ENCODE assay signal across 4 cellular contexts in genomic region chr3:196839351-196839750, GRCh38.
TF ChIP-seq lines count a peak whose summit lies in the region.
"Not testable (repeated sequence)": the region's sequence is repeated elsewhere in the genome, so short reads cannot be mapped to it uniquely, and the experiment has no call there.

No MANE protein-coding gene starts in this region.

TF ChIP-seq in WTC11, 78 proteins besides CTCF, POLR2A, EP300 and RAD21:
- peak; percentile 76 for TF ChIP-seq GABPB1 (CRISPR knock-in tag; IDR thresholded peaks at IDR 0.05)
TF ChIP-seq in WTC11: peak in this region for 1; not testable (repeated sequence) for 77.

TF ChIP-seq in K562, 482 proteins besides CTCF, POLR2A, EP300 and RAD21:
- TF ChIP-seq CEBPB (tag; IDR thresholded peaks at IDR 0.05) = peak; percentile 42; the same call in 1 of the 2 replicates

TF ChIP-seq in HepG2, 621 proteins besides CTCF, POLR2A, EP300 and RAD21 (continues in another document):
- TF ChIP-seq ZMYM2 (CRISPR knock-in tag; IDR thresholded peaks at IDR 0.05) = peak; percentile 96
- TF ChIP-seq RCOR2 (CRISPR knock-in tag; IDR thresholded peaks at IDR 0.05) = peak; percentile 54; the same call in 1 of the 2 replicates
- TF ChIP-seq NCOA2 (CRISPR knock-in tag; IDR thresholded peaks at IDR 0.05) = peak; percentile 48; the same call in 1 of the 2 replicates
- peak; percentile 20; the same call in 1 of the 2 replicates for TF ChIP-seq ZNF350 (CRISPR knock-in tag; IDR thresholded peaks at IDR 0.05; ENCODE audit: borderline replicate concordance, low read depth)
- TF ChIP-seq HOXA3 (CRISPR knock-in tag; IDR thresholded peaks at IDR 0.05) = peak; percentile 50; the same call in 1 of the 2 replicates
- TF ChIP-seq NR2F6 (IDR thresholded peaks at IDR 0.05) = peak; percentile 82
- TF ChIP-seq NR2F6 (CRISPR knock-in tag; IDR thresholded peaks at IDR 0.05) = peak; percentile 89
- TF ChIP-seq CEBPG (CRISPR knock-in tag; IDR thresholded peaks at IDR 0.05) = peak; percentile 90
- TF ChIP-seq HNF4A (CRISPR knock-in tag; IDR thresholded peaks at IDR 0.05) = peak; percentile 78
- peak; percentile 72 for TF ChIP-seq GATAD2A (CRISPR knock-in tag; IDR thresholded peaks at IDR 0.05)
- TF ChIP-seq NR2F2 (IDR thresholded peaks at IDR 0.05; ENCODE audit: borderline replicate concordance, low read depth) = peak; percentile 71; the same call in 1 of the 2 replicates
- TF ChIP-seq ZNF574 (CRISPR knock-in tag; IDR thresholded peaks at IDR 0.05) = peak; percentile 30
- 0 out of 2 replicates have a peak, but pooled peaks have one; percentile 60 for TF ChIP-seq ZNF644 (CRISPR knock-in tag; IDR thresholded peaks at IDR 0.05; ENCODE audit: low read depth)
- peak; percentile 97 for TF ChIP-seq RXRA (CRISPR knock-in tag; IDR thresholded peaks at IDR 0.05)
- 0 out of 2 replicates have a peak, but pooled peaks have one; percentile 30 for TF ChIP-seq FOXA3 (CRISPR knock-in tag; IDR thresholded peaks at IDR 0.05)
- 0 out of 2 replicates have a peak, but pooled peaks have one; percentile 22 for TF ChIP-seq ZBTB33 (CRISPR knock-in tag; IDR thresholded peaks at IDR 0.05)
- TF ChIP-seq STAG1 (CRISPR knock-in tag; IDR thresholded peaks at IDR 0.05) = peak; percentile 36
- 0 out of 2 replicates have a peak, but pooled peaks have one; percentile 8 for TF ChIP-seq MNT (IDR thresholded peaks at IDR 0.05)
- TF ChIP-seq TBL1XR1 (IDR thresholded peaks at IDR 0.05; ENCODE audit: borderline replicate concordance, low read length, partially characterized antibody) = peak; percentile 59
- 0 out of 2 replicates have a peak, but pooled peaks have one; percentile 25 for TF ChIP-seq ISL2 (CRISPR knock-in tag; IDR thresholded peaks at IDR 0.05)
- TF ChIP-seq SALL1 (CRISPR knock-in tag; IDR thresholded peaks at IDR 0.05) = peak; percentile 68
- peak; percentile 17; the same call in 1 of the 2 replicates for TF ChIP-seq HNF4G (IDR thresholded peaks at IDR 0.05; ENCODE audit: borderline replicate concordance, low read depth, low read length)
- not testable (repeated sequence) for TF ChIP-seq HNF4G (CRISPR knock-in tag; IDR thresholded peaks at IDR 0.05; ENCODE audit: borderline replicate concordance, low read depth)
- TF ChIP-seq HMG20A (CRISPR knock-in tag; IDR thresholded peaks at IDR 0.05; ENCODE audit: borderline replicate concordance) = peak; percentile 55; the same call in 1 of the 2 replicates
- TF ChIP-seq ATF4 (CRISPR knock-in tag; IDR thresholded peaks at IDR 0.05) = peak in 1 of 2 experiments; percentile 41; a peak in 1 of 4 replicates
- TF ChIP-seq RARA (CRISPR knock-in tag; IDR thresholded peaks at IDR 0.05) = peak; percentile 99
- peak; percentile 66; the same call in 1 of the 2 replicates for TF ChIP-seq ZMYM3 (CRISPR knock-in tag; IDR thresholded peaks at IDR 0.05)

TF ChIP-seq in liver, 16 proteins besides CTCF, POLR2A, EP300 and RAD21:
- TF ChIP-seq SP1 (IDR thresholded peaks at IDR 0.05) = peak; percentile 30
- TF ChIP-seq RXRA (IDR thresholded peaks at IDR 0.05) = peak; percentile 75 to 82
- peak; percentile 33 for TF ChIP-seq MAX (IDR thresholded peaks at IDR 0.05)
- TF ChIP-seq GABPA (IDR thresholded peaks at IDR 0.05 in 1 of 2, conservative IDR thresholded peaks at IDR 0.05 in 1 of 2) = peak in 1 of 2 donors; percentile 43
- TF ChIP-seq ATF3 (IDR thresholded peaks at IDR 0.05) = peak; percentile 40
- peak; percentile 39 for TF ChIP-seq ZBTB33 (IDR thresholded peaks at IDR 0.05)
- TF ChIP-seq HNF4A (conservative IDR thresholded peaks at IDR 0.05) = peak; percentile 67 to 72
- TF ChIP-seq NR2F2 (IDR thresholded peaks at IDR 0.05) = peak; percentile 79
